In genomic region chr3:55501905-55502304, GRCh38 we compare ENCODE assay signal across 30 cellular contexts. TPM values are rescaled to one million over a fixed set of nuclear protein-coding genes. Genes with fewer than 3 reads are reported as not detected.
DNase-seq lines count a peak whose midpoint lies in the region; ATAC-seq, FAIRE-seq and TF ChIP-seq lines count a peak whose summit lies in the region.
"Had no signal": no experiment of that assay in that cellular context is flagged by ENCODE, and none has a peak within 500 bp of the region (broad histone marks: within the 10 kb centered on the region; RNA-seq: fewer than 3 reads in every experiment).

No MANE protein-coding gene starts in this region.

- H2AFZ ChIP-seq in keratinocyte (ENCODE audit: control insufficient read depth, low read length), result no peak overlapping the region

- no peaks in the 10 kb centered on the region for H3K9me3 ChIP-seq in keratinocyte (ENCODE audit: control insufficient read depth, low read depth, low read length)
- H3K9me3 ChIP-seq: BLaER1, HAP-1, MG63 had no signal

- H3K9ac ChIP-seq in keratinocyte (ENCODE audit: control insufficient read depth, extremely low read depth, insufficient read depth, low read length), result no peak overlapping the region
- H3K9ac ChIP-seq: BLaER1 had no signal

- peaks cover 34% of the 10 kb centered on the region for H3K4me1 Mint-ChIP-seq in HFFc6 (ENCODE audit: low read depth)
- H3K4me1 Mint-ChIP-seq: CD4-positive, CD25-positive, alpha-beta regulatory T cell; T-cell had no signal

- no peaks in the 10 kb centered on the region for H3K36me3 ChIP-seq in keratinocyte (ENCODE audit: control insufficient read depth in 2 of 2, extremely low read depth in 1 of 2, insufficient read depth in 2 of 2, low read length in 2 of 2)
- H3K36me3 ChIP-seq: BLaER1, HAP-1, MG63 had no signal

- DNase-seq in AG20443 (ENCODE audit: low spot score), result peak; percentile 47
- DNase-seq in HFFc6, result no peak
- DNase-seq in amniotic epithelial cell (ENCODE audit: low read depth), result peak; percentile 66
- DNase-seq in keratinocyte (ENCODE audit: low read depth, low spot score), result no peak
- DNase-seq in NCI-H1105 (lab: John Stamatoyannopoulos, UW), result no peak
- no peak for DNase-seq in NCI-H146 treated with DMSO at 0.1 percent for 48 hours (lab: John Stamatoyannopoulos, UW; ENCODE audit: unreplicated experiment)
- no peak for DNase-seq in SIG-M5 (lab: John Stamatoyannopoulos, UW)
- DNase-seq: 8988T; ACHN; CD4-positive, CD25-positive, alpha-beta regulatory T cell; DMS153; DND-41; GDM1; GOT3; MG63; NCI-H1436; NCI-H187 treated with DMSO at 0.1 percent for 48 hours; NCI-H2107; NCI-H524; NCI-H748 treated with DMSO at 0.1 percent for 48 hours; PC-3; Right ventricle myocardium superior; RPMI8226; T-cell had no signal

- dilution Hi-C loops in keratinocyte (cut with MboI; ENCODE audit: extremely low pct_ligation_motif_present, low sequenced_read_pairs), result no loop called here

- H3K36me3 Mint-ChIP-seq in HFFc6 (ENCODE audit: low read depth), result no peaks in the 10 kb centered on the region
- H3K36me3 Mint-ChIP-seq: CD4-positive, CD25-positive, alpha-beta regulatory T cell; T-cell had no signal

- no peak for TF ChIP-seq CTCF in HFFc6 (IDR thresholded peaks at IDR 0.05)
- no peak for TF ChIP-seq CTCF in keratinocyte (optimal IDR thresholded peaks at IDR 0.05 in 1 of 3, IDR thresholded peaks at IDR 0.05 in 1 of 3, conservative IDR thresholded peaks at IDR 0.05 in 1 of 3; ENCODE audit: extremely low read depth in 1 of 3, insufficient read depth in 2 of 3, low read length in 3 of 3)

- no peak for ATAC-seq in HG03565 (IDR thresholded peaks at IDR 0.05; ENCODE audit: unreplicated experiment)
- ATAC-seq: GM12878, K562, PC-3, T-cell had no signal

- no peak overlapping the region for H3K27ac ChIP-seq in keratinocyte (ENCODE audit: control insufficient read depth, insufficient read depth, low read length)
- H3K27ac ChIP-seq: BLaER1, HL-60 had no signal

- no peaks in the 10 kb centered on the region for H4K20me1 ChIP-seq in keratinocyte (ENCODE audit: control insufficient read depth, extremely low read depth, insufficient read depth, low read length)
- H4K20me1 ChIP-seq: BLaER1 had no signal

- H3K4me2 ChIP-seq in keratinocyte (ENCODE audit: control insufficient read depth, extremely low read depth, insufficient read depth, low read depth, low read length), result no peak overlapping the region
- H3K4me2 ChIP-seq: BLaER1 had no signal

- peaks cover 17% of the 10 kb centered on the region for H3K4me1 ChIP-seq in keratinocyte (ENCODE audit: control insufficient read depth, extremely low read depth, insufficient read depth, low read length)
- H3K4me1 ChIP-seq: BLaER1, HAP-1 had no signal

- no peak overlapping the region for H3K4me3 ChIP-seq in keratinocyte (ENCODE audit: control insufficient read depth in 2 of 3, extremely low read depth in 1 of 3, insufficient read depth in 2 of 3, low read depth in 1 of 3, low read length in 3 of 3)
- H3K4me3 ChIP-seq: BLaER1, GM12878, HAP-1, K562, MG63 had no signal

- H3K27me3 Mint-ChIP-seq in HFFc6 (ENCODE audit: insufficient read depth), result 0 out of 2 replicates have a peak, but pooled peaks cover 5% of the 10 kb centered on the region
- H3K27me3 Mint-ChIP-seq: CD4-positive, CD25-positive, alpha-beta regulatory T cell; T-cell had no signal

- H3K4me3 Mint-ChIP-seq in HFFc6, result no peak overlapping the region
- H3K4me3 Mint-ChIP-seq: CD4-positive, CD25-positive, alpha-beta regulatory T cell; T-cell had no signal

- H3K9me3 Mint-ChIP-seq in HFFc6, result no peaks in the 10 kb centered on the region

- H3K27me3 ChIP-seq in keratinocyte (ENCODE audit: control insufficient read depth, extremely low read depth, insufficient read depth, low read length), result no peaks in the 10 kb centered on the region
- H3K27me3 ChIP-seq: BLaER1, MG63 had no signal

- H3K79me2 ChIP-seq in keratinocyte (ENCODE audit: control insufficient read depth, insufficient read depth, low read length), result no peaks in the 10 kb centered on the region

- no peaks in the 10 kb centered on the region for H3K9me1 ChIP-seq in keratinocyte (ENCODE audit: control insufficient read depth, extremely low read depth, insufficient read depth, low read length)

- H3K27ac Mint-ChIP-seq in HFFc6, result peak overlapping the region; percentile 16; the same call in 1 of the 2 replicates
- H3K27ac Mint-ChIP-seq: CD4-positive, CD25-positive, alpha-beta regulatory T cell; T-cell had no signal

- peak; percentile 9 for FAIRE-seq in keratinocyte (lab: Jason Lieb, UNC)
- FAIRE-seq: GM12878, K562 had no signal

RNA-seq across cellular contexts. Expression of gene WNT5A, which starts 14.8 kb away (rescaled TPM):
- total RNA-seq in HFFc6 (2021; fragmentation: NEBNext Ultra II Directional; extraction: Animal tissue kit (Norgen Biotek cat#: 25700)), result 100 to 1,000 TPM; 240 to 387 (median 256) TPM
- polyA plus RNA-seq in keratinocyte, result 7.1 to 18.7 TPM (median 9.4 TPM) in 3 replicates
- 4.0 TPM for polyA plus RNA-seq in keratinocyte (2011; ENCODE audit: low read depth)
- polyA plus RNA-seq in keratinocyte (2011; cell fraction: cytosol; rRNA removed), result 3.9 and 4.5 TPM in 2 replicates
- 16.4 and 17.6 TPM in 2 replicates for polyA plus RNA-seq in keratinocyte (2011; cell fraction: nucleus; rRNA removed)
- polyA plus RNA-seq in keratinocyte (2012; ENCODE audit: low replicate concordance), result 4.5 and 16.4 TPM in 2 replicates
- 14.8 to 31.6 TPM (median 18.3 TPM) in 3 replicates for polyA minus RNA-seq in keratinocyte
- 22.4 TPM for polyA minus RNA-seq in keratinocyte (2011; cell fraction: cytosol; rRNA and poly(A)+ RNA removed)
- 45.5 TPM in 2 replicates for polyA minus RNA-seq in keratinocyte (2011; cell fraction: nucleus; rRNA and poly(A)+ RNA removed)
- total RNA-seq: CD4-positive, CD25-positive, alpha-beta regulatory T cell had no signal
- polyA plus RNA-seq: CD4-positive, CD25-positive, alpha-beta regulatory T cell; K562 had no signal

Comparison
In these comparisons a context has a peak if more than half of its experiments do, and no peak if none do; other contexts are left out.
1. DNase-seq: peak in AG20443 (single experiment) and amniotic epithelial cell (single experiment); none in HFFc6 (single experiment), keratinocyte (single experiment), NCI-H1105 (single experiment), NCI-H146 treated with DMSO at 0.1 percent for 48 hours (single experiment) and SIG-M5 (single experiment).